ENCODE assay signal across 31 cellular contexts in the genomic region with DNA sequence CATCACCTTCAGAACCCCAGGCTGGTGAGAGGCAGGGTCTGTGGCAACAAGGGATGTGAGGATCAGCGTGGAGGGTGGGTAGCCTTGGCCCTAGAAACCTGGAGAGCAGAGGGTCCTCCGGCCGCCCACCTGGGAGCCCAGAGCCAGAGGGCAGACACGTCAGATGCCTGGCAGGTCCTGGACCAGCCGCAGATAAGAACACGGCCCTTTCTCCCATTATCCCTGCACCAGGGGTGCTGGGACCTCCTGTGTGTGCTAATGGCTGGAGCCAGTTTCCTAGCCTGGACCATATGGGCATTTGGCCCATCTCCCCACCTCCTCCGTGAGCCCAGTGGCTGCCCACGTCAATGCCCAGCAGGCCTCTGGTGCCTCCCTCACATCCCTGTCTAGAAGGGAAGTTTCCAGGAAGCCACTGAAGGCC.
"Had no signal": no experiment of that assay in that cellular context is flagged by ENCODE, and none has a peak within 500 bp of the region (broad histone marks: within the 10 kb centered on the region; RNA-seq: fewer than 3 reads in every experiment).

No MANE protein-coding gene starts in this region.

- DNase-seq: activated CD4-positive, alpha-beta T cell treated with anti-CD3 and anti-CD28 coated beads for 1 hour; activated CD4-positive, alpha-beta T cell treated with anti-CD3 and anti-CD28 coated beads, Interleukin-2, amount 50 U/mL, for 1 hour; activated CD8-positive, alpha-beta memory T cell treated with anti-CD3 and anti-CD28 coated beads, Interleukin-2, amount 10 ng/mL, durations not matched to agents 7 days and 5 days; activated CD8-positive, alpha-beta T cell treated with anti-CD3 and anti-CD28 coated beads, Interleukin-2, amount 10 ng/mL, durations not matched to agents 7 days and 5 days; activated T-cell treated with anti-CD3 and anti-CD28 coated beads, Interleukin-2, amount 50 U/mL, for 48 hours; anterior cingulate cortex; brain microvascular endothelial cell; central memory CD4-positive, alpha-beta T cell; colonic mucosa; effector CD8-positive, alpha-beta T cell; esophagus squamous epithelium; foreskin melanocyte; kidney glomerular epithelial cell; left lung; mammary epithelial cell; naive thymus-derived CD4-positive, alpha-beta T cell; nucleus accumbens; stimulated activated naive CD4-positive, alpha-beta T cell treated with Interleukin-2 at 50 U/mL for 16 hours; SW 1271; T-helper 9 cell; transverse colon had no signal

- H3K9me3 Mint-ChIP-seq: activated naive CD4-positive, alpha-beta T cell treated with anti-CD3 and anti-CD28 coated beads, Interleukin-2, amount 50 U/mL, for 72 hours; activated T-helper 2 cell treated with anti-CD3 and anti-CD28 coated beads, Interferon-gamma antibody, Interleukin-2, Interleukin-4, amounts not matched to agents 10 μg/mL and 5 μg/mL and 100 μg/mL, durations not matched to agents 14 hours and 24 hours and 36 hours; mesothelial cell of epicardium; naive thymus-derived CD4-positive, alpha-beta T cell; T-helper 1 cell treated with Interleukin-12 subunit alpha and Interleukin-12 subunit beta and Interleukin-4 antibody, amounts not matched to agents 30 μg/mL and 1 μg/mL, for 36 hours; WTC11 had no signal

- H3K4me1 Mint-ChIP-seq: activated CD8-positive, alpha-beta memory T cell treated with anti-CD3 and anti-CD28 coated beads, Interleukin-2, amount 10 ng/mL, durations not matched to agents 7 days and 5 days; WTC11 had no signal

- ATAC-seq: activated CD8-positive, alpha-beta memory T cell treated with anti-CD3 and anti-CD28 coated beads, Interleukin-2, amount 10 ng/mL, durations not matched to agents 7 days and 5 days; activated CD8-positive, alpha-beta T cell treated with anti-CD3 and anti-CD28 coated beads, Interleukin-2, amount 10 ng/mL, durations not matched to agents 7 days and 5 days; activated naive CD4-positive, alpha-beta T cell treated with anti-CD3 and anti-CD28 coated beads, Interleukin-2, amount 50 U/mL, for 72 hours; heart right ventricle; left lung; naive thymus-derived CD4-positive, alpha-beta T cell; right cardiac atrium; WTC11 had no signal

- H3K36me3 Mint-ChIP-seq: activated CD8-positive, alpha-beta memory T cell treated with anti-CD3 and anti-CD28 coated beads, Interleukin-2, amount 10 ng/mL, durations not matched to agents 7 days and 5 days; activated naive CD4-positive, alpha-beta T cell treated with anti-CD3 and anti-CD28 coated beads, Interleukin-2, amount 50 U/mL, for 72 hours; mesothelial cell of epicardium; naive thymus-derived CD4-positive, alpha-beta T cell; WTC11 had no signal

- FAIRE-seq: endometrium, TTC549, urothelium cell line had no signal

- H3K4me3 Mint-ChIP-seq: activated CD8-positive, alpha-beta memory T cell treated with anti-CD3 and anti-CD28 coated beads, Interleukin-2, amount 10 ng/mL, durations not matched to agents 7 days and 5 days; activated CD8-positive, alpha-beta T cell treated with anti-CD3 and anti-CD28 coated beads, Interleukin-2, amount 10 ng/mL, durations not matched to agents 7 days and 5 days; mesothelial cell of epicardium; naive thymus-derived CD4-positive, alpha-beta T cell; T-helper 1 cell treated with Interleukin-12 subunit alpha and Interleukin-12 subunit beta and Interleukin-4 antibody, amounts not matched to agents 30 μg/mL and 1 μg/mL, for 36 hours; WTC11 had no signal

- H3K27ac Mint-ChIP-seq: activated CD8-positive, alpha-beta memory T cell treated with anti-CD3 and anti-CD28 coated beads, Interleukin-2, amount 10 ng/mL, durations not matched to agents 7 days and 5 days; activated CD8-positive, alpha-beta T cell treated with anti-CD3 and anti-CD28 coated beads, Interleukin-2, amount 10 ng/mL, durations not matched to agents 7 days and 5 days; activated naive CD4-positive, alpha-beta T cell treated with anti-CD3 and anti-CD28 coated beads, Interleukin-2, amount 50 U/mL, for 72 hours; activated T-helper 2 cell treated with anti-CD3 and anti-CD28 coated beads, Interferon-gamma antibody, Interleukin-2, Interleukin-4, amounts not matched to agents 10 μg/mL and 5 μg/mL and 100 μg/mL, durations not matched to agents 14 hours and 24 hours and 36 hours; mesothelial cell of epicardium; naive thymus-derived CD4-positive, alpha-beta T cell; T-helper 1 cell treated with Interleukin-12 subunit alpha and Interleukin-12 subunit beta and Interleukin-4 antibody, amounts not matched to agents 30 μg/mL and 1 μg/mL, for 36 hours; WTC11 had no signal

- H3K27me3 Mint-ChIP-seq: activated CD8-positive, alpha-beta memory T cell treated with anti-CD3 and anti-CD28 coated beads, Interleukin-2, amount 10 ng/mL, durations not matched to agents 7 days and 5 days; naive thymus-derived CD4-positive, alpha-beta T cell had no signal
